1 cellular context compared by ENCODE assay signal in genomic region chr3:52849656-52850055, GRCh38.
TF ChIP-seq lines count a peak whose summit lies in the region.

No MANE protein-coding gene starts in this region.

TF ChIP-seq in H1, 55 proteins besides CTCF, POLR2A, EP300 and RAD21:
- TF ChIP-seq KDM1A (IDR thresholded peaks at IDR 0.05; ENCODE audit: borderline replicate concordance, low read length) (no peak), NANOG (IDR thresholded peaks at IDR 0.05; ENCODE audit: insufficient read depth, low read depth, low read length, poor library complexity, severe bottlenecking) (no peak), CBX8 (IDR thresholded peaks at IDR 0.05; ENCODE audit: borderline replicate concordance, low read depth, low read length) (no peak), SRF (IDR thresholded peaks at IDR 0.05; ENCODE audit: low read depth, low read length) (no peak), SP1 (IDR thresholded peaks at IDR 0.05; ENCODE audit: low read depth, low read length) (no peak), CEBPB (IDR thresholded peaks at IDR 0.05; ENCODE audit: low read depth, low read length) (no peak), SAP30 (IDR thresholded peaks at IDR 0.05; ENCODE audit: insufficient read depth, insufficient replicate concordance, low read length) (no peak), CHD2 (IDR thresholded peaks at IDR 0.05; ENCODE audit: low read length) (no peak), YY1 (IDR thresholded peaks at IDR 0.05; ENCODE audit: low read depth, low read length) (no peak), CTBP2 (IDR thresholded peaks at IDR 0.05; ENCODE audit: borderline replicate concordance, insufficient read depth, insufficient read length, low read length) (no peak), USF2 (IDR thresholded peaks at IDR 0.05; ENCODE audit: low read length) (no peak), POLR2AphosphoS5 (IDR thresholded peaks at IDR 0.05; ENCODE audit: low read depth, low read length) (no peak), RNF2 (IDR thresholded peaks at IDR 0.05; ENCODE audit: borderline replicate concordance, low read depth, low read length, missing control alignments, poor library complexity, severe bottlenecking) (no peak), CBX5 (IDR thresholded peaks at IDR 0.05; ENCODE audit: low read depth, low read length) (no peak), BCL11A (IDR thresholded peaks at IDR 0.05; ENCODE audit: low read depth in 2 of 2, low read length in 2 of 2) (no peak), TBP (IDR thresholded peaks at IDR 0.05; ENCODE audit: low read depth, low read length) (no peak), BACH1 (IDR thresholded peaks at IDR 0.05; ENCODE audit: low read length) (no peak), ATF3 (IDR thresholded peaks at IDR 0.05; ENCODE audit: insufficient read depth, low read depth, low read length) (no peak), FOSL1 (IDR thresholded peaks at IDR 0.05; ENCODE audit: insufficient read depth, low read depth, low read length) (no peak)
